Comparison of ENCODE assay signal across 8 cellular contexts in the genomic region with DNA sequence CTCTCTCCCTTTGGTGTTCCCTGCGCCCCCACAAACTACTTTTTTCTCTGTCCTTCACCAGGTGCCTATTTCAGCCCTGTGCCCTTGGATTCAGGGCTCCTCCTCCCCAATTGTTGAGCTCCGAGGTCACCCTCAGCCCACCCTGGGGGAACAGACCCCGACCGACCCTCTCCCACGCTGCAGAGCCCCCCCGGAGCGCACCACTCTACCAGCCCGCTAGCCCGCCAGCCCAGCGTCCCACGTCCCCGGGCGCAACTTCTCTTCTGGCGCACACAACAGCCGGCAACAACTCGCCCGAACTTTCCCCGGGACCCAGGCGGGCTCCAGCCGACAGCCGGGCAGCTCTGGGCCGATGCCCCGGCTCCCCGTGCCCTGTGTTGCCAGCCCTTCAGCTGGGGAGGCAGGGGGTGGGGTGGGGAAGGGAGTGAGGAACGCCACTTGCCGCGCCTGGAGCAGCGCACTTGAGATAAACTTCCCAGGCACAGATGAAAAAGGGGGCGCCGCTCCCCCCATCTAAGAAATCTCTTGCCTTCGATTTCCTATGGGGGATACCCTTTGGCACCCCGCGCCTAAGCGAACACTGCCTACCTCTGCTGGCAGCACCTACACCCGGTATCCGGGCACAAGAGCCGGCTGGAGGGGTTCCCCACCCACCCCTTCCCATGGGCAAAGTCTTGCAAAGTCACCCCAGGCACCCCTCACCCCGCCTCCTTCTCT. TPM values are rescaled to one million over a fixed set of nuclear protein-coding genes. Genes with fewer than 3 reads are reported as not detected.
DNase-seq lines count a peak whose midpoint lies in the region; ATAC-seq and TF ChIP-seq lines count a peak whose summit lies in the region.

No MANE protein-coding gene starts in this region.

- TF ChIP-seq EP300 in gastroesophageal sphincter (IDR thresholded peaks at IDR 0.05): no peak

- intact Hi-C loops in psoas muscle (cut with DNase I): loop anchor here (1.0 to 5.0 kb wide), 5 partner anchors 37 to 109 kb away; no protein-coding TSS in a partner anchor
- intact Hi-C loops in sciatic nerve (cut with DNase I): no loop called here

- DNase-seq in GM12865 (ENCODE audit: low read depth) (no peak), psoas muscle (peak in 1 of 2 donors; percentile 72), DMS153 treated with DMSO at 0.1 percent for 48 hours (lab: John Stamatoyannopoulos, UW; ENCODE audit: unreplicated experiment) (no peak), NCI-H1694 (lab: John Stamatoyannopoulos, UW) (no peak), NCI-H2081 treated with DMSO at 0.1 percent for 48 hours (lab: John Stamatoyannopoulos, UW) (no peak), sciatic nerve (ENCODE audit: low spot score) (no peak)

- TF ChIP-seq CTCF in GM12865 (IDR thresholded peaks at IDR 0.05; ENCODE audit: insufficient read depth, low read depth, low read length, missing control alignments): no peak
- no peak for TF ChIP-seq CTCF in gastroesophageal sphincter (IDR thresholded peaks at IDR 0.05)
- no peak for TF ChIP-seq CTCF in psoas muscle (IDR thresholded peaks at IDR 0.05)

- H3K9me3 ChIP-seq in gastroesophageal sphincter: no peaks in the 10 kb centered on the region
- no peaks in the 10 kb centered on the region for H3K9me3 ChIP-seq in psoas muscle

- peak; percentile 34 for ATAC-seq in SK-N-SH treated with all-trans-retinoic acid at 6 μM for 48 hours
- no peak for ATAC-seq in gastroesophageal sphincter
- peak; percentile 18 to 54 (median 42) for ATAC-seq in psoas muscle
- ATAC-seq in sciatic nerve: no peak

- H3K27me3 ChIP-seq in gastroesophageal sphincter (peaks cover 64% of the 10 kb centered on the region), psoas muscle (ENCODE audit: insufficient read depth in 3 of 3, low read length in 2 of 3) (peaks cover 0 to 6% (median 0%) of the 10 kb centered on the region in 3 donors)

- H3K27ac ChIP-seq in gastroesophageal sphincter (peak overlapping the region in 3 of 4 donors; percentile 78 to 85 (median 81)), psoas muscle (peak overlapping the region; percentile 99)

- TF ChIP-seq POLR2A in gastroesophageal sphincter (IDR thresholded peaks at IDR 0.05): no peak

- H3K4me1 ChIP-seq in gastroesophageal sphincter: peaks cover 0 to 64% (median 5%) of the 10 kb centered on the region in 3 donors
- H3K4me1 ChIP-seq in psoas muscle: peaks cover 4% of the 10 kb centered on the region

- H3K36me3 ChIP-seq in gastroesophageal sphincter (no peaks in the 10 kb centered on the region), psoas muscle (ENCODE audit: insufficient read depth in 1 of 2, low read depth in 1 of 2) (no peaks in the 10 kb centered on the region)

- H3K4me3 ChIP-seq in GM12865 (ENCODE audit: low read depth, low read length) (peak overlapping the region; percentile 55), gastroesophageal sphincter (peak overlapping the region; percentile 59 to 80), psoas muscle (peak overlapping the region; percentile 80)

- 0% methylated on average over 4 of the region's 38 CpGs for WGBS in gastroesophageal sphincter (ENCODE audit: low coverage in 1 of 2), 2 donors
- WGBS in psoas muscle, 3 donors: 0 to 1% (median 0%) methylated on average over 35 to 38 of the region's 38 CpGs

TF ChIP-seq in SK-N-SH treated with all-trans-retinoic acid at 6 μM for 48 hours, 23 proteins besides CTCF, POLR2A, EP300 and RAD21:
- no peak for TF ChIP-seq ZNF565 (CRISPR knock-in tag; conservative IDR thresholded peaks at IDR 0.05; ENCODE audit: low read depth)
- no peak for TF ChIP-seq ZC3H10 (CRISPR knock-in tag; IDR thresholded peaks at IDR 0.05)
- no peak for TF ChIP-seq TCF4 (CRISPR knock-in tag; IDR thresholded peaks at IDR 0.05; ENCODE audit: borderline replicate concordance)
- no peak for TF ChIP-seq PPARA (CRISPR knock-in tag; IDR thresholded peaks at IDR 0.05; ENCODE audit: borderline replicate concordance)
- TF ChIP-seq SNAI2 (CRISPR knock-in tag; IDR thresholded peaks at IDR 0.05): no peak
- no peak for TF ChIP-seq RARB (CRISPR knock-in tag; IDR thresholded peaks at IDR 0.05)
- no peak for TF ChIP-seq OSR1 (CRISPR knock-in tag; IDR thresholded peaks at IDR 0.05)
- TF ChIP-seq, protein P1, sequence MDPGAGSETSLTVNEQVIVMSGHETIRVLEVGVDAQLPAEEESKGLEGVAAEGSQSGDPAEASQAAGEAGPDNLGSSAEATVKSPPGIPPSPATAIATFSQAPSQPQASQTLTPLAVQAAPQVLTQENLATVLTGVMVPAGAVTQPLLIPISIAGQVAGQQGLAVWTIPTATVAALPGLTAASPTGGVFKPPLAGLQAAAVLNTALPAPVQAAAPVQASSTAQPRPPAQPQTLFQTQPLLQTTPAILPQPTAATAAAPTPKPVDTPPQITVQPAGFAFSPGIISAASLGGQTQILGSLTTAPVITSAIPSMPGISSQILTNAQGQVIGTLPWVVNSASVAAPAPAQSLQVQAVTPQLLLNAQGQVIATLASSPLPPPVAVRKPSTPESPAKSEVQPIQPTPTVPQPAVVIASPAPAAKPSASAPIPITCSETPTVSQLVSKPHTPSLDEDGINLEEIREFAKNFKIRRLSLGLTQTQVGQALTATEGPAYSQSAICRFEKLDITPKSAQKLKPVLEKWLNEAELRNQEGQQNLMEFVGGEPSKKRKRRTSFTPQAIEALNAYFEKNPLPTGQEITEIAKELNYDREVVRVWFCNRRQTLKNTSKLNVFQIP (CRISPR knock-in tag; IDR thresholded peaks at IDR 0.05; ENCODE audit: borderline replicate concordance, low read depth): no peak
- TF ChIP-seq BACH2 (CRISPR knock-in tag; IDR thresholded peaks at IDR 0.05; ENCODE audit: borderline replicate concordance): no peak
- TF ChIP-seq, protein P2, sequence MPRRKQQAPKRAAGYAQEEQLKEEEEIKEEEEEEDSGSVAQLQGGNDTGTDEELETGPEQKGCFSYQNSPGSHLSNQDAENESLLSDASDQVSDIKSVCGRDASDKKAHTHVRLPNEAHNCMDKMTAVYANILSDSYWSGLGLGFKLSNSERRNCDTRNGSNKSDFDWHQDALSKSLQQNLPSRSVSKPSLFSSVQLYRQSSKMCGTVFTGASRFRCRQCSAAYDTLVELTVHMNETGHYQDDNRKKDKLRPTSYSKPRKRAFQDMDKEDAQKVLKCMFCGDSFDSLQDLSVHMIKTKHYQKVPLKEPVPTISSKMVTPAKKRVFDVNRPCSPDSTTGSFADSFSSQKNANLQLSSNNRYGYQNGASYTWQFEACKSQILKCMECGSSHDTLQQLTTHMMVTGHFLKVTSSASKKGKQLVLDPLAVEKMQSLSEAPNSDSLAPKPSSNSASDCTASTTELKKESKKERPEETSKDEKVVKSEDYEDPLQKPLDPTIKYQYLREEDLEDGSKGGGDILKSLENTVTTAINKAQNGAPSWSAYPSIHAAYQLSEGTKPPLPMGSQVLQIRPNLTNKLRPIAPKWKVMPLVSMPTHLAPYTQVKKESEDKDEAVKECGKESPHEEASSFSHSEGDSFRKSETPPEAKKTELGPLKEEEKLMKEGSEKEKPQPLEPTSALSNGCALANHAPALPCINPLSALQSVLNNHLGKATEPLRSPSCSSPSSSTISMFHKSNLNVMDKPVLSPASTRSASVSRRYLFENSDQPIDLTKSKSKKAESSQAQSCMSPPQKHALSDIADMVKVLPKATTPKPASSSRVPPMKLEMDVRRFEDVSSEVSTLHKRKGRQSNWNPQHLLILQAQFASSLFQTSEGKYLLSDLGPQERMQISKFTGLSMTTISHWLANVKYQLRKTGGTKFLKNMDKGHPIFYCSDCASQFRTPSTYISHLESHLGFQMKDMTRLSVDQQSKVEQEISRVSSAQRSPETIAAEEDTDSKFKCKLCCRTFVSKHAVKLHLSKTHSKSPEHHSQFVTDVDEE (CRISPR knock-in tag; IDR thresholded peaks at IDR 0.05): no peak

RNA-seq across cellular contexts. Expression of a gene that starts 1.0 kb away (rescaled TPM):
- total RNA-seq in gastroesophageal sphincter (10 to 100 TPM; 22.1 to 47.4 (median 28.0) TPM), psoas muscle (10 to 100 TPM; 53.1 to 83.3 (median 60.8) TPM), sciatic nerve (8.5 TPM)
- 10 to 100 TPM in 2 of 3 donors, 1 to 10 TPM in 1; 2.6 to 23.7 (median 11.0) TPM for polyA plus RNA-seq in psoas muscle

Comparison
In these comparisons a context has a peak if more than half of its experiments do, and no peak if none do; other contexts are left out.
1. ATAC-seq: peak in SK-N-SH treated with all-trans-retinoic acid at 6 μM for 48 hours (single experiment) and psoas muscle (4 of 4); none in gastroesophageal sphincter (single experiment) and sciatic nerve (single experiment).
2. Peak in every context shown above with its lines, with median percentiles within 50 percentile points of each other: H3K4me3 ChIP-seq.